1 cellular context compared by ENCODE assay signal in the genomic region with DNA sequence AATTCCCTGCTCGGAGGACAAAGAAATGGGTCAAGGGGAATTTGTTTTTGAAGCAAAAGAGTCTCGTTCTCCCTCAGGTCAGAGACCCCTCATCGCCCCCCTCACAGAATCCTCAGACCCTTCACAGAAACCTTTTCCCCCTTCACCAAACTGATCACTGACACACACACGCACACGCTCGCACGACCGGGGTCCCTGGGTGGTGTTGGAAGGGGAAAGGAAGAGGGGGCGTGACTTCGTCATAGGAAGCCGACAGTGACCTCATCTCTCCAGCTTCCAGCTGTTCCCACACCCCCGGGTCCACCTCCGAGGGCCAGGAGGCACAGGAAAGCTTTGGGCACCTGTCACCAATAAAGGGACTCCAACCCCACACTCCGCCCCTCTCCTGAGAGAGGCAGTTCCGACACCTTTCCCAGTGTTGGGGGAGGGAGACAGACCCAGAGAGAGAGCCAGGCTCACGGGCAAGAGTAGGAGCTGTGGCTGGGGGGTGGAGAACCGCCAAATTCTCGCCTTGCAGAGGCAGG.
A peak's percentile ranks its signal among the peaks of the same experiment; 100 is the strongest.
TF ChIP-seq lines count a peak whose summit lies in the region.

No MANE protein-coding gene starts in this region.

TF ChIP-seq in HepG2, 621 proteins besides CTCF, POLR2A, EP300 and RAD21 (continued from another document and continues in another):
- TF ChIP-seq, protein P1, sequence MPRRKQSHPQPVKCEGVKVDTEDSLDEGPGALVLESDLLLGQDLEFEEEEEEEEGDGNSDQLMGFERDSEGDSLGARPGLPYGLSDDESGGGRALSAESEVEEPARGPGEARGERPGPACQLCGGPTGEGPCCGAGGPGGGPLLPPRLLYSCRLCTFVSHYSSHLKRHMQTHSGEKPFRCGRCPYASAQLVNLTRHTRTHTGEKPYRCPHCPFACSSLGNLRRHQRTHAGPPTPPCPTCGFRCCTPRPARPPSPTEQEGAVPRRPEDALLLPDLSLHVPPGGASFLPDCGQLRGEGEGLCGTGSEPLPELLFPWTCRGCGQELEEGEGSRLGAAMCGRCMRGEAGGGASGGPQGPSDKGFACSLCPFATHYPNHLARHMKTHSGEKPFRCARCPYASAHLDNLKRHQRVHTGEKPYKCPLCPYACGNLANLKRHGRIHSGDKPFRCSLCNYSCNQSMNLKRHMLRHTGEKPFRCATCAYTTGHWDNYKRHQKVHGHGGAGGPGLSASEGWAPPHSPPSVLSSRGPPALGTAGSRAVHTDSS (CRISPR knock-in tag; conservative IDR thresholded peaks at IDR 0.05): no peak
- TF ChIP-seq NCOA1 (CRISPR knock-in tag; IDR thresholded peaks at IDR 0.05) (no peak), BRD4 (CRISPR knock-in tag; IDR thresholded peaks at IDR 0.05) (peak; percentile 41; the same call in 1 of the 2 replicates), IKZF1 (IDR thresholded peaks at IDR 0.05) (no peak), ZNF18 (CRISPR knock-in tag; IDR thresholded peaks at IDR 0.05; ENCODE audit: insufficient replicate concordance) (no peak), MXD4 (CRISPR knock-in tag; IDR thresholded peaks at IDR 0.05) (0 out of 2 replicates have a peak, but pooled peaks have one; percentile 36), RFXANK (CRISPR knock-in tag; IDR thresholded peaks at IDR 0.05) (no peak), HOXA7 (CRISPR knock-in tag; IDR thresholded peaks at IDR 0.05) (no peak), PHF20 (CRISPR knock-in tag; IDR thresholded peaks at IDR 0.05) (no peak), STAT5B (CRISPR knock-in tag; IDR thresholded peaks at IDR 0.05) (no peak), KDM4B (CRISPR knock-in tag; IDR thresholded peaks at IDR 0.05) (no peak), FOXO4 (CRISPR knock-in tag; conservative IDR thresholded peaks at IDR 0.05) (no peak), KDM2A (CRISPR knock-in tag; IDR thresholded peaks at IDR 0.05; ENCODE audit: borderline replicate concordance, low read depth) (peak; percentile 4; the same call in 1 of the 2 replicates), BHLHE40 (IDR thresholded peaks at IDR 0.05; ENCODE audit: low read length) (no peak), SNAPC5 (CRISPR knock-in tag; IDR thresholded peaks at IDR 0.05; ENCODE audit: borderline replicate concordance) (no peak), TEAD3 (CRISPR knock-in tag; optimal IDR thresholded peaks at IDR 0.05; ENCODE audit: borderline replicate concordance) (peak; percentile 30), SETDB1 (CRISPR knock-in tag; IDR thresholded peaks at IDR 0.05; ENCODE audit: borderline replicate concordance) (no peak), ZNF710 (CRISPR knock-in tag; IDR thresholded peaks at IDR 0.05; ENCODE audit: borderline replicate concordance) (no peak), ZHX1 (CRISPR knock-in tag; IDR thresholded peaks at IDR 0.05; ENCODE audit: low read depth) (peak; percentile 43; the same call in 1 of the 2 replicates), ZBTB7B (CRISPR knock-in tag; IDR thresholded peaks at IDR 0.05) (0 out of 2 replicates have a peak, but pooled peaks have one; percentile 14), NFIB (CRISPR knock-in tag; IDR thresholded peaks at IDR 0.05; ENCODE audit: borderline replicate concordance) (no peak), ZNF224 (CRISPR knock-in tag; IDR thresholded peaks at IDR 0.05) (no peak), FOXA1 (IDR thresholded peaks at IDR 0.05) (no peak), FOXA1 (CRISPR knock-in tag; IDR thresholded peaks at IDR 0.05) (no peak), ZNF670 (CRISPR knock-in tag; IDR thresholded peaks at IDR 0.05; ENCODE audit: borderline replicate concordance) (peak; percentile 87; the same call in 1 of the 2 replicates), ZNF724P (CRISPR knock-in tag; IDR thresholded peaks at IDR 0.05; ENCODE audit: borderline replicate concordance) (0 out of 2 replicates have a peak, but pooled peaks have one; percentile 26), DMAP1 (CRISPR knock-in tag; IDR thresholded peaks at IDR 0.05) (peak; percentile 48; the same call in 1 of the 2 replicates), ZNF605 (CRISPR knock-in tag; IDR thresholded peaks at IDR 0.05) (peak; percentile 82), IRF2 (CRISPR knock-in tag; IDR thresholded peaks at IDR 0.05) (no peak), HIVEP1 (CRISPR knock-in tag; IDR thresholded peaks at IDR 0.05) (peak; percentile 51; the same call in 1 of the 2 replicates), CCDC6 (CRISPR knock-in tag; IDR thresholded peaks at IDR 0.05) (0 out of 2 replicates have a peak, but pooled peaks have one; percentile 18), NFE2 (CRISPR knock-in tag; IDR thresholded peaks at IDR 0.05) (no peak), AFF4 (CRISPR knock-in tag; IDR thresholded peaks at IDR 0.05) (peak; percentile 90), MBNL3 (CRISPR knock-in tag; conservative IDR thresholded peaks at IDR 0.05) (no peak), HDAC2 (CRISPR knock-in tag; IDR thresholded peaks at IDR 0.05) (peak; percentile 40; the same call in 1 of the 2 replicates), POLR2AphosphoS2 (IDR thresholded peaks at IDR 0.05; ENCODE audit: low read depth, low read length) (no peak), ELF4 (CRISPR knock-in tag; IDR thresholded peaks at IDR 0.05; ENCODE audit: borderline replicate concordance) (no peak), ZNF446 (CRISPR knock-in tag; IDR thresholded peaks at IDR 0.05) (no peak), CREB1 (IDR thresholded peaks at IDR 0.05) (peak; percentile 80), CREB1 (CRISPR knock-in tag; IDR thresholded peaks at IDR 0.05) (peak; percentile 81), ZNF382 (CRISPR knock-in tag; IDR thresholded peaks at IDR 0.05; ENCODE audit: borderline replicate concordance) (no peak), HIC2 (CRISPR knock-in tag; IDR thresholded peaks at IDR 0.05; ENCODE audit: low read depth) (no peak), MAFF (IDR thresholded peaks at IDR 0.05; ENCODE audit: low read depth, low read length) (no peak), TFAP4 (IDR thresholded peaks at IDR 0.05; ENCODE audit: borderline replicate concordance, low read depth) (peak; percentile 94), POGZ (CRISPR knock-in tag; IDR thresholded peaks at IDR 0.05) (0 out of 2 replicates have a peak, but pooled peaks have one; percentile 21)
- TF ChIP-seq, protein P2, sequence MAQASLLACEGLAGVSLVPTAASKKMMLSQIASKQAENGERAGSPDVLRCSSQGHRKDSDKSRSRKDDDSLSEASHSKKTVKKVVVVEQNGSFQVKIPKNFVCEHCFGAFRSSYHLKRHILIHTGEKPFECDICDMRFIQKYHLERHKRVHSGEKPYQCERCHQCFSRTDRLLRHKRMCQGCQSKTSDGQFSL (CRISPR knock-in tag; IDR thresholded peaks at IDR 0.05): peak; percentile 13
- TF ChIP-seq, protein P3, sequence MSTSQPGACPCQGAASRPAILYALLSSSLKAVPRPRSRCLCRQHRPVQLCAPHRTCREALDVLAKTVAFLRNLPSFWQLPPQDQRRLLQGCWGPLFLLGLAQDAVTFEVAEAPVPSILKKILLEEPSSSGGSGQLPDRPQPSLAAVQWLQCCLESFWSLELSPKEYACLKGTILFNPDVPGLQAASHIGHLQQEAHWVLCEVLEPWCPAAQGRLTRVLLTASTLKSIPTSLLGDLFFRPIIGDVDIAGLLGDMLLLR (CRISPR knock-in tag; IDR thresholded peaks at IDR 0.05): peak; percentile 60; the same call in 1 of the 2 replicates
